ENCODE assay signal across 1 cellular context in the genomic region with DNA sequence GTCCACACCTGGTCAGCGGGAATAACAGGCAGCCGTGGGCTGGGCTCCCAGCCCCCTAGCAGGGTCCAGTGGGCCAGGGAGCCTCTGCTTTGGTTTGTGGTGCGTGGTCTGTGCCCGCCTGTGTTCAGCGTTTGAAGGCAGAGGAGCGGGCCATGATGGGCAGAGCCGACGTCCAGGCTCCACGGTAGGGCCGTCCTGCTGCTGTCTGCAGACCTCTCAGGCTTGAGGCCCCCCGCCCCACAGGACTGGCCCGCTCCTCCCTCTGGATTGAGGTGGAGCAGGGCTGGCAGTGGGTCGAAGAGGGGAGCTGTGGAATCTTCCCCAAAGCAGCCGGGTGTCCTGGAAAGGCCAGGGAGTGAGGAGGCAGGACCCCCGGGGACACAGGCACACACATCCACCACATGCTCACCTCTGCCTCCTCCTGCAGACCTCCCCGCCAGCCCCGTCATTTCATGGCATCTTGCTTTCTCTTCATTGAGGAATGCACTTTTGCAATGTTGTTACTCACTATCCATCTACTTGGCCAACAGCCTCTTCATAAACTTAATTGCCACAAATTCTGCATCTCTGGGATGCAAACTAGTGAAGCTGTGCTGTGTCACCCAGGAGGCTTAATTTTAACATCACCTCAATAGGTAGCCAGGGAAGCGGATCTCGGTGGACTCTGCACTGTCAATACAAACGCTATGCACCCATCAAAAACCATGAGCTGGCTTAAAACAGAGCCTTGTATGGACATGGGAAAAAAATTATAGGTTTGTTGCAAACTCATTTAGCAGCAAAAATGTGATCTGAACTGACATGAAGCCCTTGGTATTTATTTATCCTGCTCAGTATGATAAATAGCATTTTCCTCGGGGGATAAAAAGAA.
TF ChIP-seq lines count a peak whose summit lies in the region.

No MANE protein-coding gene starts in this region.

TF ChIP-seq in H1, 55 proteins besides CTCF, POLR2A, EP300 and RAD21:
- no peak for TF ChIP-seq NRF1 (IDR thresholded peaks at IDR 0.05; ENCODE audit: low read depth, low read length)
- TF ChIP-seq TEAD4 (IDR thresholded peaks at IDR 0.05; ENCODE audit: low read depth, low read length) = no peak
- no peak for TF ChIP-seq BACH1 (IDR thresholded peaks at IDR 0.05; ENCODE audit: low read length)
- no peak for TF ChIP-seq TCF12 (IDR thresholded peaks at IDR 0.05; ENCODE audit: low read depth, low read length)
- no peak for TF ChIP-seq RBBP5 (IDR thresholded peaks at IDR 0.05; ENCODE audit: borderline replicate concordance, low read depth, low read length)
- TF ChIP-seq JUN (IDR thresholded peaks at IDR 0.05; ENCODE audit: low read depth, low read length) = no peak
- no peak for TF ChIP-seq SAP30 (IDR thresholded peaks at IDR 0.05; ENCODE audit: insufficient read depth, insufficient replicate concordance, low read length)
